8 cellular contexts compared by ENCODE assay signal in the genomic region with DNA sequence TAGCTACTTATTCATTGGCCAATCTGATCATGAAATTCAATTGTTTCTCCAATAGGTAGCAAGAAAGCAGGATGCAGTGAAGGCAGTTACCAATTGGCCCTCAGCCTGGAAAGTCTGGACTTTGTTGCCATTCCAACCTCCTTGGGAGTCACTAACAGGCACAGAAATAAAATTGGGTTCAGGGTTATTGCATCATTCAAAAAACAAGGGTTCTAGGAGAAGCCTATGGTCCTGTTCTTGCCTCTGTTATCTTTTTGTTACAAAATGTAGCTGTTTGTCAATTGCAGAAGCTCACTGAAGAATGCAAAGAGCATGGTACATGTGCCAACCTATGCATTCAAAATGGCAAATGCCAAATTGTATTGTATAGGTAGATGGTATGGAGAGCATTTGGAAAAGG.
"Had no signal": no experiment of that assay in that cellular context is flagged by ENCODE, and none has a peak within 500 bp of the region (broad histone marks: within the 10 kb centered on the region; RNA-seq: fewer than 3 reads in every experiment).

No MANE protein-coding gene starts in this region.

- H3K27ac ChIP-seq: GM23248, KMS-11 had no signal

- H3K4me3 ChIP-seq: GM23248 had no signal

- DNase-seq: GM23248, GOT3, H9, HCEC 1CT, KBM-7 had no signal

- H2AFZ ChIP-seq: GM23248 had no signal

- FAIRE-seq: H54, HTR-8/SVneo had no signal

- H3K4me2 ChIP-seq: KMS-11 had no signal

- H3K9ac ChIP-seq: GM23248, KMS-11 had no signal
